Comparison of ENCODE assay signal across 16 cellular contexts in genomic region chr7:135965602-135966001, GRCh38. TPM values are rescaled to one million over a fixed set of nuclear protein-coding genes. Genes with fewer than 3 reads are reported as not detected.
DNase-seq lines count a peak whose midpoint lies in the region; ATAC-seq, FAIRE-seq and TF ChIP-seq lines count a peak whose summit lies in the region.
"Had no signal": no experiment of that assay in that cellular context is flagged by ENCODE, and none has a peak within 500 bp of the region (broad histone marks: within the 10 kb centered on the region; RNA-seq: fewer than 3 reads in every experiment).

No MANE protein-coding gene starts in this region.

- FAIRE-seq in H54 (lab: Jason Lieb, UNC) = peak; percentile 48

- intact Hi-C loops in Right ventricle myocardium superior (cut with DNase I) (no loop called here), left cardiac atrium (cut with DNase I) (no loop called here), mucosa of descending colon (cut with DNase I, micrococcal nuclease) (no loop called here)

- DNase-seq in Right ventricle myocardium superior = no peak
- no peak for DNase-seq in left cardiac atrium
- DNase-seq in H54 (ENCODE audit: insufficient read length, low spot score) = no peak
- DNase-seq in activated effector memory CD4-positive, alpha-beta T cell treated with anti-CD3 and anti-CD28 coated beads, Interleukin-2, amount 50 U/mL, for 16 hours = no peak
- no peak for DNase-seq in mucosa of descending colon
- no peak for DNase-seq in ecto neural progenitor cell (ENCODE audit: low spot score)
- no peak for DNase-seq in stimulated activated CD8-positive, alpha-beta memory T cell treated with anti-CD3 and anti-CD28 coated beads, Interleukin-4, amount 100 ng/mL, for 48 hours
- DNase-seq: activated CD4-positive, alpha-beta T cell treated with anti-CD3 and anti-CD28 coated beads, Interleukin-2, amount 50 U/mL, for 4 hours; activated naive CD8-positive, alpha-beta T cell treated with anti-CD3 and anti-CD28 coated beads for 36 hours; EL; heart left ventricle; NCI-H524 treated with DMSO at 0.1 percent for 48 hours had no signal

- no peak overlapping the region for H3K4me3 ChIP-seq in mucosa of descending colon
- H3K4me3 ChIP-seq: HAP-1, heart left ventricle had no signal

- ATAC-seq in Right ventricle myocardium superior (ENCODE audit: poor library complexity) = peak; percentile 62
- no peak for ATAC-seq in left cardiac atrium
- peak; percentile 48 for ATAC-seq in HG03469 (IDR thresholded peaks at IDR 0.05; ENCODE audit: unreplicated experiment)
- ATAC-seq in mucosa of descending colon = no peak
- ATAC-seq: sciatic nerve, SK-N-SH treated with all-trans-retinoic acid at 6 μM for 48 hours had no signal

- no peak for TF ChIP-seq POLR2A in H54 (IDR thresholded peaks at IDR 0.05; ENCODE audit: low read depth, low read length)

- H3K4me1 ChIP-seq in mucosa of descending colon (ENCODE audit: low read depth) = no peaks in the 10 kb centered on the region

- TF ChIP-seq CTCF in mucosa of descending colon (IDR thresholded peaks at IDR 0.05) = no peak

- H3K36me3 ChIP-seq in mucosa of descending colon (ENCODE audit: low read depth) = no peaks in the 10 kb centered on the region
- H3K36me3 ChIP-seq: HAP-1 had no signal

- H3K9me3 ChIP-seq in mucosa of descending colon = no peaks in the 10 kb centered on the region
- H3K9me3 ChIP-seq: HAP-1, heart left ventricle had no signal

RNA-seq across cellular contexts. Expression of gene MTPN, which starts 11.6 kb away (rescaled TPM):
- total RNA-seq in Right ventricle myocardium superior (54.9 TPM), left cardiac atrium (100 to 1,000 TPM in 1 of 2 donors, 10 to 100 TPM in 1; 82.1 to 113 TPM), mucosa of descending colon (10 to 100 TPM; 93.1 to 97.9 (median 97.0) TPM)

Comparison
In these comparisons a context has a peak if more than half of its experiments do, and no peak if none do; other contexts are left out.
1. ATAC-seq: peak in Right ventricle myocardium superior (single experiment) and HG03469 (single experiment); none in left cardiac atrium (0 of 2) and mucosa of descending colon (single experiment).